In genomic region chr4:91116861-91117260, GRCh38 we compare ENCODE assay signal across 9 cellular contexts.
DNase-seq lines count a peak whose midpoint lies in the region; ATAC-seq and TF ChIP-seq lines count a peak whose summit lies in the region.
"Had no signal": no experiment of that assay in that cellular context is flagged by ENCODE, and none has a peak within 500 bp of the region (broad histone marks: within the 10 kb centered on the region; RNA-seq: fewer than 3 reads in every experiment).

No MANE protein-coding gene starts in this region.

- DNase-seq in ACHN (peak; percentile 31), NCI-H526 treated with DMSO at 0.1 percent for 48 hours (lab: John Stamatoyannopoulos, UW) (peak; percentile 27), erythroblast (lab: John Stamatoyannopoulos, UW) (peak; percentile 0 to 4), sigmoid colon (no peak), COR-L47 (lab: John Stamatoyannopoulos, UW) (no peak), NCI-H128 (lab: John Stamatoyannopoulos, UW; ENCODE audit: unreplicated experiment) (no peak)
- DNase-seq in stimulated activated naive B cell treated with anti-CD40 and anti-IgM and Interleukin-4, amounts not matched to agents 10 μg/mL and 1 μg/mL and 100 μg/mL, for 72 hours: no peak
- DNase-seq: effector CD4-positive, alpha-beta T cell had no signal

- H3K27me3 Mint-ChIP-seq in stimulated activated naive B cell treated with anti-CD40 and anti-IgM and Interleukin-4, amounts not matched to agents 10 μg/mL and 1 μg/mL and 100 μg/mL, for 72 hours: no peaks in the 10 kb centered on the region

- H3K27me3 ChIP-seq in sigmoid colon: no peaks in the 10 kb centered on the region

- H3K27ac Mint-ChIP-seq in stimulated activated naive B cell treated with anti-CD40 and anti-IgM and Interleukin-4, amounts not matched to agents 10 μg/mL and 1 μg/mL and 100 μg/mL, for 72 hours: no peak overlapping the region

- H3K4me3 ChIP-seq in sigmoid colon: no peak overlapping the region

- ATAC-seq in GM19328 (IDR thresholded peaks at IDR 0.05; ENCODE audit: unreplicated experiment): peak; percentile 57
- ATAC-seq in stimulated activated naive B cell treated with anti-CD40 and anti-IgM and Interleukin-4, amounts not matched to agents 10 μg/mL and 1 μg/mL and 100 μg/mL, for 72 hours (replicated peaks): no peak

- H3K4me1 Mint-ChIP-seq in stimulated activated naive B cell treated with anti-CD40 and anti-IgM and Interleukin-4, amounts not matched to agents 10 μg/mL and 1 μg/mL and 100 μg/mL, for 72 hours: no peaks in the 10 kb centered on the region

- no peak for TF ChIP-seq EP300 in sigmoid colon (IDR thresholded peaks at IDR 0.05)

- no peak overlapping the region for H3K27ac ChIP-seq in sigmoid colon

- H3K4me3 Mint-ChIP-seq in stimulated activated naive B cell treated with anti-CD40 and anti-IgM and Interleukin-4, amounts not matched to agents 10 μg/mL and 1 μg/mL and 100 μg/mL, for 72 hours: no peak overlapping the region

- intact Hi-C loops in sigmoid colon (cut with DNase I): no loop called here

- H3K36me3 Mint-ChIP-seq in stimulated activated naive B cell treated with anti-CD40 and anti-IgM and Interleukin-4, amounts not matched to agents 10 μg/mL and 1 μg/mL and 100 μg/mL, for 72 hours: no peaks in the 10 kb centered on the region

- TF ChIP-seq CTCF in sigmoid colon (IDR thresholded peaks at IDR 0.05): no peak

- TF ChIP-seq POLR2A in erythroblast (IDR thresholded peaks at IDR 0.05; ENCODE audit: low read length) (no peak), sigmoid colon (IDR thresholded peaks at IDR 0.05) (no peak)

- H3K4me1 ChIP-seq in sigmoid colon: no peaks in the 10 kb centered on the region

- H3K36me3 ChIP-seq in sigmoid colon: no peaks in the 10 kb centered on the region

- H3K9me3 Mint-ChIP-seq in stimulated activated naive B cell treated with anti-CD40 and anti-IgM and Interleukin-4, amounts not matched to agents 10 μg/mL and 1 μg/mL and 100 μg/mL, for 72 hours: no peaks in the 10 kb centered on the region

- in situ Hi-C loops in ACHN (cut with HindIII; ENCODE audit: low pct_ligation_motif_present, low pct_unique_long_range_greater_than_20kb, low sequenced_read_pairs): no loop called here

- H3K9me3 ChIP-seq in sigmoid colon: no peaks in the 10 kb centered on the region

Comparison
In these comparisons a context has a peak if more than half of its experiments do, and no peak if none do; other contexts are left out.
1. DNase-seq: peak in ACHN (single experiment), NCI-H526 treated with DMSO at 0.1 percent for 48 hours (single experiment) and erythroblast (2 of 2); none in sigmoid colon (single experiment), COR-L47 (single experiment), stimulated activated naive B cell treated with anti-CD40 and anti-IgM and Interleukin-4, amounts not matched to agents 10 μg/mL and 1 μg/mL and 100 μg/mL, for 72 hours (single experiment) and NCI-H128 (single experiment).